In the genomic region with DNA sequence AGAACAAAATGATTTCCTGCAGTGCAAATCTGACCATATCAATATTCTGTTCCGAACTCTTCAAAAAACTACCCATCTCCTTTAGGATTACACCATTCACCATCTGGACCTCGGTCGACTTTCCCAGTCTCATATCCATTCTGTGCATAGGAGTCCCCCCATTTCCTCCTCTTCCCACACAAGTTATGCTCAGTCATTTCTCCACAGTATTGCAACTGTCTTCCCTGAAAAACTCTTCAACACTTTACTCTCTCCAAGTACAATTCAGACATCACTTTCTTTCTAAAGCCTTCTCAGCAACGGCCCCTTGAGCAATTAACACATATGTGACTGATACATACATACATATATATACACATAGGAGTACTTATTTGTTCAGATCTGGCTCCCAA, we compare ENCODE assay signal across 1 cellular context.
A peak's percentile ranks its signal among the peaks of the same experiment; 100 is the strongest.
TF ChIP-seq lines count a peak whose summit lies in the region.

No MANE protein-coding gene starts in this region.

TF ChIP-seq in HepG2, 621 proteins besides CTCF, POLR2A, EP300 and RAD21:
- TF ChIP-seq, protein P1, sequence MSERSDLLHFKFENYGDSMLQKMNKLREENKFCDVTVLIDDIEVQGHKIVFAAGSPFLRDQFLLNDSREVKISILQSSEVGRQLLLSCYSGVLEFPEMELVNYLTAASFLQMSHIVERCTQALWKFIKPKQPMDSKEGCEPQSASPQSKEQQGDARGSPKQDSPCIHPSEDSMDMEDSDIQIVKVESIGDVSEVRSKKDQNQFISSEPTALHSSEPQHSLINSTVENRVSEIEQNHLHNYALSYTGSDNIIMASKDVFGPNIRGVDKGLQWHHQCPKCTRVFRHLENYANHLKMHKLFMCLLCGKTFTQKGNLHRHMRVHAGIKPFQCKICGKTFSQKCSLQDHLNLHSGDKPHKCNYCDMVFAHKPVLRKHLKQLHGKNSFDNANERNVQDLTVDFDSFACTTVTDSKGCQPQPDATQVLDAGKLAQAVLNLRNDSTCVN (CRISPR knock-in tag; IDR thresholded peaks at IDR 0.05; ENCODE audit: borderline replicate concordance): no peak
- TF ChIP-seq TOE1 (CRISPR knock-in tag; IDR thresholded peaks at IDR 0.05): 0 out of 2 replicates have a peak, but pooled peaks have one; percentile 0
